In genomic region chr17:42106009-42106408, GRCh38 we compare ENCODE assay signal across 24 cellular contexts. TPM values are rescaled to one million over a fixed set of nuclear protein-coding genes. Genes with fewer than 3 reads are reported as not detected.
"Had no signal": no experiment of that assay in that cellular context is flagged by ENCODE, and none has a peak within 500 bp of the region (broad histone marks: within the 10 kb centered on the region; RNA-seq: fewer than 3 reads in every experiment).

No MANE protein-coding gene starts in this region.

- H3K27me3 ChIP-seq: dorsolateral prefrontal cortex, heart right ventricle, neutrophil, right lobe of liver, stomach had no signal

- H3K27ac ChIP-seq: dorsolateral prefrontal cortex, heart right ventricle, neutrophil, psoas muscle, right lobe of liver, stomach, thoracic aorta had no signal

- H3K4me3 ChIP-seq: heart right ventricle, psoas muscle, right lobe of liver, stomach, thoracic aorta had no signal

- H3K4me3 Mint-ChIP-seq: nephron had no signal

- ATAC-seq: esophagus mucosa, heart right ventricle, left lobe of liver, psoas muscle, right lobe of liver had no signal

- H3K4me1 Mint-ChIP-seq: nephron had no signal

- H3K27ac Mint-ChIP-seq: nephron had no signal

- H3K9me3 Mint-ChIP-seq: nephron had no signal

- DNase-seq: cortex of kidney; dorsolateral prefrontal cortex; effector CD8-positive, alpha-beta T cell; heart right ventricle; hypothalamus; kidney glomerular epithelial cell; mammary epithelial cell; psoas muscle; retina; right lobe of liver; stimulated activated CD4-positive, alpha-beta T cell treated with anti-CD3 and anti-CD28 coated beads, Interleukin-4, amount 100 ng/mL, for 24 hours; stimulated activated naive CD4-positive, alpha-beta T cell; stomach; substantia nigra; trophoblast cell had no signal

RNA-seq across cellular contexts. Expression of gene ZNF385C, which starts 7.7 kb away (rescaled TPM):
- total RNA-seq: glomerular endothelial cell, osteoblast, thoracic aorta had no signal

RNA-seq across cellular contexts. Expression of gene HSPB9, which starts 16.6 kb away (rescaled TPM):
- total RNA-seq: esophagus mucosa, fibroblast of lung, glomerular endothelial cell, mammary epithelial cell, myocyte, osteoblast, stomach, thoracic aorta had no signal
- polyA plus RNA-seq: fibroblast of lung, mammary epithelial cell had no signal
